ENCODE assay signal across 8 cellular contexts in genomic region chr1:230109871-230110667, GRCh38. TPM values are rescaled to one million over a fixed set of nuclear protein-coding genes. Genes with fewer than 3 reads are reported as not detected.
DNase-seq lines count a peak whose midpoint lies in the region; ATAC-seq and TF ChIP-seq lines count a peak whose summit lies in the region.

No MANE protein-coding gene starts in this region.

- peaks cover 11% of the 10 kb centered on the region for H3K79me2 ChIP-seq in trophoblast cell (ENCODE audit: control insufficient read depth, insufficient read depth, low read length, poor library complexity)

- no peaks in the 10 kb centered on the region for H3K27me3 ChIP-seq in GM06990 (replicated peaks; ENCODE audit: control insufficient read depth, insufficient read depth, low read length)
- H3K27me3 ChIP-seq in trophoblast cell (ENCODE audit: insufficient read depth, low read length) = no peaks in the 10 kb centered on the region
- H3K27me3 ChIP-seq in suprapubic skin = no peaks in the 10 kb centered on the region

- H3K9ac ChIP-seq in trophoblast cell (ENCODE audit: low read length) = no peak overlapping the region

- H4K91ac ChIP-seq in trophoblast cell (ENCODE audit: low read depth, low read length) = no peak overlapping the region

- DNase-seq in GM06990 (ENCODE audit: extremely low read depth, insufficient read length) = peak; percentile 83
- DNase-seq in activated T-cell treated with anti-CD3 and anti-CD28 coated beads for 24 hours (ENCODE audit: low read depth) = peak; percentile 80
- DNase-seq in trophoblast cell = no peak
- DNase-seq in NCI-H774 (lab: John Stamatoyannopoulos, UW) = no peak
- no peak for DNase-seq in HuH-7 (ENCODE audit: low spot score)
- DNase-seq in suprapubic skin (ENCODE audit: low spot score in 2 of 2) = no peak

- no peak for TF ChIP-seq POLR2A in suprapubic skin (IDR thresholded peaks at IDR 0.05)

- no peak overlapping the region for H4K12ac ChIP-seq in trophoblast cell (ENCODE audit: low read depth, low read length)

- peak overlapping the region; percentile 34 for H2BK12ac ChIP-seq in trophoblast cell (ENCODE audit: low read length)

- H3K4me1 ChIP-seq in trophoblast cell (ENCODE audit: control insufficient read depth in 1 of 2, insufficient read depth in 2 of 2, low read length in 2 of 2) (peaks cover 47 to 68% of the 10 kb centered on the region in 2 experiments), suprapubic skin (peaks cover 50% of the 10 kb centered on the region)

- H3K18ac ChIP-seq in trophoblast cell (ENCODE audit: low read length) = no peak overlapping the region

- H2AK5ac ChIP-seq in trophoblast cell (ENCODE audit: low read length) = no peak overlapping the region

- no peak overlapping the region for H3K4me2 ChIP-seq in trophoblast cell (ENCODE audit: low read length)

- H3K79me1 ChIP-seq in trophoblast cell (ENCODE audit: low read length) = peaks cover 15% of the 10 kb centered on the region

- H3K36me3 ChIP-seq in GM06990 (ENCODE audit: control insufficient read depth, insufficient read depth, low read length) (no peaks in the 10 kb centered on the region), trophoblast cell (ENCODE audit: control insufficient read depth in 1 of 2, insufficient read depth in 2 of 2, low read length in 2 of 2) (peaks cover 3 to 10% of the 10 kb centered on the region in 2 experiments), suprapubic skin (no peaks in the 10 kb centered on the region)

- peak; percentile 83 for ATAC-seq in GM21367 (IDR thresholded peaks at IDR 0.05; ENCODE audit: unreplicated experiment)
- ATAC-seq in HG03565 (IDR thresholded peaks at IDR 0.05; ENCODE audit: unreplicated experiment) = peak; percentile 72

- H3K23ac ChIP-seq in trophoblast cell (ENCODE audit: low read length) = no peak overlapping the region

- WGBS in trophoblast cell (ENCODE audit: extremely low coverage, insufficient coverage, insufficient read length) = no CpG with 5 or more reads among the region's 11 CpGs
- 75% methylated on average over 11 of the region's 11 CpGs for WGBS in suprapubic skin

- H3K4me3 ChIP-seq in GM06990 (replicated peaks; ENCODE audit: low read depth, low read length) = no peak overlapping the region
- no peak overlapping the region for H3K4me3 ChIP-seq in trophoblast cell (ENCODE audit: low read depth, low read length)
- H3K4me3 ChIP-seq in suprapubic skin = no peak overlapping the region

- peak overlapping the region; percentile 30 for H3K27ac ChIP-seq in trophoblast cell (ENCODE audit: low read depth, low read length)
- H3K27ac ChIP-seq in suprapubic skin = no peak overlapping the region

- H2AFZ ChIP-seq in trophoblast cell (ENCODE audit: insufficient read depth, low read length, poor library complexity) = no peak overlapping the region

- no peak overlapping the region for H2BK120ac ChIP-seq in trophoblast cell (ENCODE audit: insufficient read depth, low read length, poor library complexity)

- H4K8ac ChIP-seq in trophoblast cell (ENCODE audit: low read depth, low read length) = no peak overlapping the region

- H3K4ac ChIP-seq in trophoblast cell (ENCODE audit: low read depth, low read length) = peak overlapping the region; percentile 24

- no peak overlapping the region for H2BK5ac ChIP-seq in trophoblast cell (ENCODE audit: low read depth, low read length, poor library complexity)

- peaks cover 4% of the 10 kb centered on the region for H3K9me3 ChIP-seq in trophoblast cell (ENCODE audit: insufficient read depth, low read depth, low read length)
- H3K9me3 ChIP-seq in suprapubic skin = no peaks in the 10 kb centered on the region

- peak; percentile 48 for TF ChIP-seq CTCF in GM06990 (IDR thresholded peaks at IDR 0.05; ENCODE audit: insufficient read depth, low read length, poor library complexity, severe bottlenecking)
- TF ChIP-seq CTCF in suprapubic skin (IDR thresholded peaks at IDR 0.05) = no peak

- TF ChIP-seq EP300 in suprapubic skin (IDR thresholded peaks at IDR 0.05) = no peak

- H3K14ac ChIP-seq in trophoblast cell (ENCODE audit: low read length) = no peak overlapping the region

RNA-seq across cellular contexts. Expression of gene GALNT2, which starts 43.0 kb away (rescaled TPM):
- polyA plus RNA-seq in trophoblast cell (2013) = 156 and 169 TPM in 2 replicates
- 10 to 100 TPM; 24.1 to 40.2 (median 36.4) TPM for total RNA-seq in suprapubic skin

Comparison
In these comparisons a context has a peak if more than half of its experiments do, and no peak if none do; other contexts are left out.
1. DNase-seq: peak in GM06990 (single experiment) and activated T-cell treated with anti-CD3 and anti-CD28 coated beads for 24 hours (single experiment); none in trophoblast cell (0 of 2), NCI-H774 (single experiment), HuH-7 (single experiment) and suprapubic skin (0 of 2).